Comparison of ENCODE assay signal across 8 cellular contexts in the genomic region with DNA sequence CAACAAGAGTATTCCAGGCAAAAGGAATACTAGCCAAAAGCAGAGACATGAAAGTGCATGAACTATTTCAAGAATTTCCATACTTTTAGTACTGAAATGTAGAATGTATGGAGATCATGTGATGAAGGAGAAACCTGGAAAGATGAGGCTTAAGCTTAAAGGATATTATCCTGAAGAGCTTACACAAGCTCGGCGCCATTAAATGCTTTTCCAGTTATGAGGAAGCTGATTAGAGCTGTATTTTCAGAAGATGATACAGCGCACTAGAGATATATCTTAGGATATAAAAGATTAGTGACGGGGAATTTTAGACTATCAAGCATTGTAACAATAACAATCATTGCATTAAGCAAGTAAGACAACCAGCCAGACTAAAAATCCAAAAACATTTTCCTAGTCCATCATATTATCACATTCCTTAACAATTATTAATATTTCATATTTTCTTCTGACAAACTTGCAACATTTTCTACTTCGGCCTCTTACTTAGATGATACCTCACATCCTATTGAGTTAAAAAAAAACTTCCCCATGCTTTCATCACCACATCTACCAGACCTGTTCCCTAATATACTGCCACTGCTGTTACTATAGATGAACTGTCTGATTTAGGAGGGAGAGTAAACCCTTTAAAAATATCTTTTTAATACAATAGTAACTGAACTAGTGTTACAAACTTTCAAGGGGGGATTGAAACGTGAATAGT. TPM values are rescaled to one million over a fixed set of nuclear protein-coding genes. Genes with fewer than 3 reads are reported as not detected.
A peak's percentile ranks its signal among the peaks of the same experiment; 100 is the strongest.
DNase-seq lines count a peak whose midpoint lies in the region; ATAC-seq and TF ChIP-seq lines count a peak whose summit lies in the region.

No MANE protein-coding gene starts in this region.

- H3K27me3 ChIP-seq in iPS-20b (ENCODE audit: insufficient read depth, low read length) (no peaks in the 10 kb centered on the region), thymus (ENCODE audit: control insufficient read depth, insufficient read depth) (no peaks in the 10 kb centered on the region)

- H3K4me3 ChIP-seq in iPS-20b (ENCODE audit: low read length) (peak overlapping the region; percentile 86), thymus (ENCODE audit: low read length) (peak overlapping the region; percentile 87)

- DNase-seq in activated CD8-positive, alpha-beta memory T cell treated with anti-CD3 and anti-CD28 coated beads, Interleukin-2, amount 10 ng/mL, durations not matched to agents 7 days and 5 days = no peak
- no peak for DNase-seq in activated CD8-positive, alpha-beta memory T cell treated with anti-CD3 and anti-CD28 coated beads, Interleukin-2, amount 50 U/mL, for 4 hours
- DNase-seq in WTC11 (ENCODE audit: low spot score) = no peak
- DNase-seq in NCI-H69 (lab: John Stamatoyannopoulos, UW) = no peak
- DNase-seq in RWPE1 (ENCODE audit: low spot score) = no peak
- no peak for DNase-seq in SW480 (ENCODE audit: low spot score)

- peak overlapping the region; percentile 98 for H3K4me3 Mint-ChIP-seq in activated CD8-positive, alpha-beta memory T cell treated with anti-CD3 and anti-CD28 coated beads, Interleukin-2, amount 10 ng/mL, durations not matched to agents 7 days and 5 days
- peak overlapping the region; percentile 99 for H3K4me3 Mint-ChIP-seq in WTC11

- no peaks in the 10 kb centered on the region for H3K9me3 Mint-ChIP-seq in activated CD8-positive, alpha-beta memory T cell treated with anti-CD3 and anti-CD28 coated beads, Interleukin-2, amount 10 ng/mL, durations not matched to agents 7 days and 5 days (ENCODE audit: low read depth)
- H3K9me3 Mint-ChIP-seq in WTC11 = no peaks in the 10 kb centered on the region

- peak overlapping the region; percentile 97 for H3K9ac ChIP-seq in iPS-20b (ENCODE audit: low read depth, low read length)

- CTCF ChIA-PET in activated CD8-positive, alpha-beta memory T cell treated with anti-CD3 and anti-CD28 coated beads, Interleukin-2, amount 10 ng/mL, durations not matched to agents 7 days and 5 days (lab: Charles Lee) = interaction anchor here (0.9 to 2.0 kb wide), 3 partner anchors 26 to 273 kb away, joined by 3 to 9 read pairs (median 4); partner anchors contain the start of gene FBXL5
- CTCF ChIA-PET in WTC11 (lab: Charles Lee) = interaction anchor here (1.6 kb wide), 1 partner anchor 203 kb away, joined by 4 read pairs; no protein-coding TSS in a partner anchor
- CTCF ChIA-PET in RWPE1 (lab: Yijun Ruan, JAX) = no interaction called here

- POLR2A ChIA-PET in WTC11 (lab: Charles Lee) = interaction anchor here (2.8 kb wide), 1 partner anchor 28 kb away, joined by 25 read pairs; the partner anchor contains the start of gene FBXL5
- POLR2A ChIA-PET in RWPE1 (lab: Yijun Ruan, JAX; ENCODE audit: low non-redundant PET) = no interaction called here

- H3K4me1 Mint-ChIP-seq in activated CD8-positive, alpha-beta memory T cell treated with anti-CD3 and anti-CD28 coated beads, Interleukin-2, amount 10 ng/mL, durations not matched to agents 7 days and 5 days = peaks cover 35% of the 10 kb centered on the region
- H3K4me1 Mint-ChIP-seq in WTC11 = peaks cover 57% of the 10 kb centered on the region

- peak overlapping the region; percentile 97 for H3K27ac Mint-ChIP-seq in activated CD8-positive, alpha-beta memory T cell treated with anti-CD3 and anti-CD28 coated beads, Interleukin-2, amount 10 ng/mL, durations not matched to agents 7 days and 5 days
- peak overlapping the region; percentile 99 for H3K27ac Mint-ChIP-seq in WTC11

- no peak for ATAC-seq in activated CD8-positive, alpha-beta memory T cell treated with anti-CD3 and anti-CD28 coated beads, Interleukin-2, amount 10 ng/mL, durations not matched to agents 7 days and 5 days
- no peak for ATAC-seq in WTC11

- H3K9me3 ChIP-seq in iPS-20b (ENCODE audit: insufficient read depth, low read depth, low read length) (no peaks in the 10 kb centered on the region), thymus (ENCODE audit: control insufficient read depth) (no peaks in the 10 kb centered on the region)

- WGBS in thymus = 96% methylated on average over 6 of the region's 6 CpGs

- H3K4me1 ChIP-seq in iPS-20b (ENCODE audit: insufficient read depth, low read length) (peaks cover 50% of the 10 kb centered on the region), thymus (ENCODE audit: control insufficient read depth, insufficient read depth, low read length) (peaks cover 6% of the 10 kb centered on the region)

- H3K36me3 Mint-ChIP-seq in activated CD8-positive, alpha-beta memory T cell treated with anti-CD3 and anti-CD28 coated beads, Interleukin-2, amount 10 ng/mL, durations not matched to agents 7 days and 5 days = peaks cover 39% of the 10 kb centered on the region
- peaks cover 24% of the 10 kb centered on the region for H3K36me3 Mint-ChIP-seq in WTC11

- TF ChIP-seq CTCF in WTC11 (IDR thresholded peaks at IDR 0.05) (no peak), RWPE1 (conservative IDR thresholded peaks at IDR 0.05; ENCODE audit: low read depth) (no peak)

- peak overlapping the region; percentile 78 for H3K27ac ChIP-seq in iPS-20b (ENCODE audit: low read length)
- H3K27ac ChIP-seq in thymus (ENCODE audit: low read depth) = no peak overlapping the region
- H3K27ac ChIP-seq in RWPE1 = no peak overlapping the region

- H3K36me3 ChIP-seq in iPS-20b (ENCODE audit: insufficient read depth, low read depth, low read length) = peaks cover 35% of the 10 kb centered on the region
- H3K36me3 ChIP-seq in thymus (ENCODE audit: control insufficient read depth, insufficient read depth) = peaks cover 2% of the 10 kb centered on the region

- H3K27me3 Mint-ChIP-seq in activated CD8-positive, alpha-beta memory T cell treated with anti-CD3 and anti-CD28 coated beads, Interleukin-2, amount 10 ng/mL, durations not matched to agents 7 days and 5 days = no peaks in the 10 kb centered on the region
- no peaks in the 10 kb centered on the region for H3K27me3 Mint-ChIP-seq in WTC11 (ENCODE audit: low read depth)

TF ChIP-seq in WTC11, 78 proteins besides CTCF, POLR2A, EP300 and RAD21 (continues in another document):
- TF ChIP-seq, protein P1, sequence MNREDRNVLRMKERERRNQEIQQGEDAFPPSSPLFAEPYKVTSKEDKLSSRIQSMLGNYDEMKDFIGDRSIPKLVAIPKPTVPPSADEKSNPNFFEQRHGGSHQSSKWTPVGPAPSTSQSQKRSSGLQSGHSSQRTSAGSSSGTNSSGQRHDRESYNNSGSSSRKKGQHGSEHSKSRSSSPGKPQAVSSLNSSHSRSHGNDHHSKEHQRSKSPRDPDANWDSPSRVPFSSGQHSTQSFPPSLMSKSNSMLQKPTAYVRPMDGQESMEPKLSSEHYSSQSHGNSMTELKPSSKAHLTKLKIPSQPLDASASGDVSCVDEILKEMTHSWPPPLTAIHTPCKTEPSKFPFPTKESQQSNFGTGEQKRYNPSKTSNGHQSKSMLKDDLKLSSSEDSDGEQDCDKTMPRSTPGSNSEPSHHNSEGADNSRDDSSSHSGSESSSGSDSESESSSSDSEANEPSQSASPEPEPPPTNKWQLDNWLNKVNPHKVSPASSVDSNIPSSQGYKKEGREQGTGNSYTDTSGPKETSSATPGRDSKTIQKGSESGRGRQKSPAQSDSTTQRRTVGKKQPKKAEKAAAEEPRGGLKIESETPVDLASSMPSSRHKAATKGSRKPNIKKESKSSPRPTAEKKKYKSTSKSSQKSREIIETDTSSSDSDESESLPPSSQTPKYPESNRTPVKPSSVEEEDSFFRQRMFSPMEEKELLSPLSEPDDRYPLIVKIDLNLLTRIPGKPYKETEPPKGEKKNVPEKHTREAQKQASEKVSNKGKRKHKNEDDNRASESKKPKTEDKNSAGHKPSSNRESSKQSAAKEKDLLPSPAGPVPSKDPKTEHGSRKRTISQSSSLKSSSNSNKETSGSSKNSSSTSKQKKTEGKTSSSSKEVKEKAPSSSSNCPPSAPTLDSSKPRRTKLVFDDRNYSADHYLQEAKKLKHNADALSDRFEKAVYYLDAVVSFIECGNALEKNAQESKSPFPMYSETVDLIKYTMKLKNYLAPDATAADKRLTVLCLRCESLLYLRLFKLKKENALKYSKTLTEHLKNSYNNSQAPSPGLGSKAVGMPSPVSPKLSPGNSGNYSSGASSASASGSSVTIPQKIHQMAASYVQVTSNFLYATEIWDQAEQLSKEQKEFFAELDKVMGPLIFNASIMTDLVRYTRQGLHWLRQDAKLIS (CRISPR knock-in tag; IDR thresholded peaks at IDR 0.05; ENCODE audit: borderline replicate concordance) = no peak
- TF ChIP-seq ZNF396 (CRISPR knock-in tag; IDR thresholded peaks at IDR 0.05; ENCODE audit: borderline replicate concordance) = no peak
- TF ChIP-seq NFE2L1 (CRISPR knock-in tag; IDR thresholded peaks at IDR 0.05) = no peak

RNA-seq across cellular contexts. Expression of gene FAM200B, which starts 1.3 kb away (rescaled TPM):
- total RNA-seq in activated CD8-positive, alpha-beta memory T cell treated with anti-CD3 and anti-CD28 coated beads, Interleukin-2, amount 10 ng/mL, durations not matched to agents 7 days and 5 days = 10 to 100 TPM in 1 of 2 experiments, 1 to 10 TPM in 1; 9.7 to 14.0 TPM
- total RNA-seq in WTC11 (2021) = 22.9 to 28.4 TPM (median 25.8 TPM) in 3 replicates
- 74.4 TPM for polyA plus RNA-seq in thymus

RNA-seq across cellular contexts. Expression of gene BST1, which starts 19.9 kb away (rescaled TPM):
- total RNA-seq in activated CD8-positive, alpha-beta memory T cell treated with anti-CD3 and anti-CD28 coated beads, Interleukin-2, amount 10 ng/mL, durations not matched to agents 7 days and 5 days = under 1 TPM; 0.40 to 0.70 TPM
- total RNA-seq in WTC11 (2021) = 1.1 to 1.9 TPM (median 1.4 TPM) in 3 replicates
- 2.9 TPM for polyA plus RNA-seq in thymus

RNA-seq across cellular contexts. Expression of gene FBXL5, which starts 27.8 kb away (rescaled TPM):
- total RNA-seq in activated CD8-positive, alpha-beta memory T cell treated with anti-CD3 and anti-CD28 coated beads, Interleukin-2, amount 10 ng/mL, durations not matched to agents 7 days and 5 days = 10 to 100 TPM; 37.0 to 51.8 TPM
- 57.0 to 69.6 TPM (median 61.9 TPM) in 3 replicates for total RNA-seq in WTC11 (2021)
- polyA plus RNA-seq in thymus = 72.6 TPM
